9 cellular contexts compared by ENCODE assay signal in the genomic region with DNA sequence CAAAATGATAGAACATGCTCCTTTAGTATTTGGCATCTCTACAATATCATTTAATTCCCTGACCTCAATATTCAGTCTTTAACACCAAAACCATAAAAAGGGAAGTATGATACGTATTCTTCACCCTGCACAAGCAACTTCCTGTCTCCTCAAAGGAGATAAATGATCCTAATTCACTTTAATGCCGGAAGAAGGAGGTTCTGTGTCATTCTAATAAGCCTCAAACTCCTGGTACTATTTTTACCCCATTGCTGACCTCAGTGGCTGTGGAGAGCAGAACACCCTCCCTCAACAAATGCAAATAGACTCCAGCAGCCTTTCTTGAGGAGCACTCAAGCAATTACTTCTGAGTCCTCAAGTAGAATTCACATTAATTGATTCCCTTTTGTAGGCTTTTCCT.
DNase-seq lines count a peak whose midpoint lies in the region; ATAC-seq, FAIRE-seq and TF ChIP-seq lines count a peak whose summit lies in the region.
"Had no signal": no experiment of that assay in that cellular context is flagged by ENCODE, and none has a peak within 500 bp of the region (broad histone marks: within the 10 kb centered on the region; RNA-seq: fewer than 3 reads in every experiment).

No MANE protein-coding gene starts in this region.

- no peak overlapping the region for H3K4me3 ChIP-seq in foreskin fibroblast (ENCODE audit: low read depth in 1 of 2, low read length in 2 of 2)

- H3K9me3 Mint-ChIP-seq in activated B cell treated with CpG ODN at 0.5 μM for 24 hours: no peaks in the 10 kb centered on the region

- intact Hi-C loops in activated B cell treated with CpG ODN at 0.5 μM for 24 hours (cut with micrococcal nuclease): no loop called here

- peak; percentile 95 for ATAC-seq in GM21360 (IDR thresholded peaks at IDR 0.05; ENCODE audit: unreplicated experiment)
- ATAC-seq in HG03520 (IDR thresholded peaks at IDR 0.05; ENCODE audit: unreplicated experiment): peak; percentile 95
- ATAC-seq in activated B cell treated with CpG ODN at 0.5 μM for 24 hours (ENCODE audit: low read depth): peak; percentile 86

- no peak overlapping the region for H3K27ac Mint-ChIP-seq in activated B cell treated with CpG ODN at 0.5 μM for 24 hours
- H3K27ac Mint-ChIP-seq: activated naive CD8-positive, alpha-beta T cell had no signal

- TF ChIP-seq CTCF in activated B cell treated with CpG ODN at 0.5 μM for 24 hours (IDR thresholded peaks at IDR 0.05): no peak
- no peak for TF ChIP-seq CTCF in foreskin fibroblast (IDR thresholded peaks at IDR 0.05; ENCODE audit: low read depth, low read length)

- H3K27me3 Mint-ChIP-seq in activated B cell treated with CpG ODN at 0.5 μM for 24 hours: no peaks in the 10 kb centered on the region

- DNase-seq in ELF-1 (ENCODE audit: low read depth, low spot score) (peak; percentile 22), activated B cell treated with CpG ODN at 0.5 μM for 24 hours (no peak), NCI-H187 treated with DMSO at 0.1 percent for 48 hours (lab: John Stamatoyannopoulos, UW) (no peak), foreskin fibroblast (no peak), RCC 7860 (ENCODE audit: low spot score) (no peak), COLO829 (ENCODE audit: low spot score) (no peak)

- CTCF ChIA-PET in activated B cell treated with CpG ODN at 0.5 μM for 24 hours (lab: Charles Lee): no interaction called here

- peaks cover 29% of the 10 kb centered on the region for H3K4me1 Mint-ChIP-seq in activated B cell treated with CpG ODN at 0.5 μM for 24 hours

- POLR2A ChIA-PET in activated B cell treated with CpG ODN at 0.5 μM for 24 hours (lab: Charles Lee): no interaction called here

- FAIRE-seq in RCC 7860 (lab: Jason Lieb, UNC): no peak

- no peaks in the 10 kb centered on the region for H3K36me3 Mint-ChIP-seq in activated B cell treated with CpG ODN at 0.5 μM for 24 hours (ENCODE audit: low read depth)
- H3K36me3 Mint-ChIP-seq: activated naive CD8-positive, alpha-beta T cell had no signal

- peak overlapping the region; percentile 24 for H3K4me3 Mint-ChIP-seq in activated B cell treated with CpG ODN at 0.5 μM for 24 hours
- H3K4me3 Mint-ChIP-seq: activated naive CD8-positive, alpha-beta T cell had no signal
